In genomic region chr20:47501117-47501482, GRCh38 we compare ENCODE assay signal across 7 cellular contexts. TPM values are rescaled to one million over a fixed set of nuclear protein-coding genes. Genes with fewer than 3 reads are reported as not detected.
DNase-seq lines count a peak whose midpoint lies in the region; ATAC-seq and TF ChIP-seq lines count a peak whose summit lies in the region.

No MANE protein-coding gene starts in this region.

- peak; percentile 30 to 54 for DNase-seq in erythroblast (lab: John Stamatoyannopoulos, UW)
- DNase-seq in osteoblast (ENCODE audit: insufficient read length, low spot score, missing footprints), result peak; percentile 65
- DNase-seq in SKM-1 (lab: John Stamatoyannopoulos, UW; ENCODE audit: unreplicated experiment), result no peak
- no peak for DNase-seq in stimulated activated CD4-positive, alpha-beta T cell treated with anti-CD3 and anti-CD28 coated beads, Interleukin-12 subunit alpha, Interleukin-12 subunit beta, amount 100 ng/mL, for 4 hours

- H3K36me3 ChIP-seq in OCI-LY1 (ENCODE audit: insufficient read depth, low read length), result peaks cover 24% of the 10 kb centered on the region
- no peaks in the 10 kb centered on the region for H3K36me3 ChIP-seq in osteoblast (ENCODE audit: insufficient read depth, low read length)

- H3K4me3 ChIP-seq in OCI-LY1 (ENCODE audit: low read depth, low read length, poor library complexity, severe bottlenecking) (peak overlapping the region; percentile 78), osteoblast (ENCODE audit: insufficient read depth, low read length) (peak overlapping the region; percentile 95)

- H4K20me1 ChIP-seq in OCI-LY1 (ENCODE audit: insufficient read depth, low read length) (no peaks in the 10 kb centered on the region), osteoblast (ENCODE audit: insufficient read depth, low read length) (peaks cover 16% of the 10 kb centered on the region)

- peak; percentile 3 for ATAC-seq in GM21390 (IDR thresholded peaks at IDR 0.05; ENCODE audit: unreplicated experiment)
- no peak for ATAC-seq in GM19023 (IDR thresholded peaks at IDR 0.05; ENCODE audit: unreplicated experiment)

- H2AFZ ChIP-seq in OCI-LY1 (ENCODE audit: low read length) (no peak overlapping the region), osteoblast (ENCODE audit: low read length) (peak overlapping the region; percentile 71)

- H3K27ac ChIP-seq in OCI-LY1 (ENCODE audit: low read depth, low read length, poor library complexity, severe bottlenecking) (peak overlapping the region; percentile 82), osteoblast (ENCODE audit: low read depth, low read length) (peak overlapping the region; percentile 33)

- H3K4me1 ChIP-seq in OCI-LY1 (ENCODE audit: insufficient read depth, low read length, severe bottlenecking) (peaks cover 47% of the 10 kb centered on the region), osteoblast (ENCODE audit: insufficient read depth, low read length) (peaks cover 9% of the 10 kb centered on the region)

- peak overlapping the region; percentile 80 for H3K9ac ChIP-seq in OCI-LY1 (ENCODE audit: low read length)

- H3K4me2 ChIP-seq in OCI-LY1 (ENCODE audit: low read length) (peak overlapping the region; percentile 77), osteoblast (ENCODE audit: insufficient read depth, low read length) (peak overlapping the region; percentile 91)

- H3K79me2 ChIP-seq in OCI-LY1 (ENCODE audit: insufficient read depth, low read length) (peaks cover 53% of the 10 kb centered on the region), osteoblast (ENCODE audit: insufficient read depth, low read length) (peaks cover 37% of the 10 kb centered on the region)

- no peak for TF ChIP-seq POLR2A in erythroblast (IDR thresholded peaks at IDR 0.05; ENCODE audit: low read length)

- H3F3A ChIP-seq in OCI-LY1 (ENCODE audit: insufficient read depth, low read length), result 0 out of 2 replicates have a peak, but pooled peaks cover 3% of the 10 kb centered on the region

- no peak for TF ChIP-seq CTCF in OCI-LY1 (IDR thresholded peaks at IDR 0.05; ENCODE audit: low read length)
- TF ChIP-seq CTCF in osteoblast (IDR thresholded peaks at IDR 0.05; ENCODE audit: extremely low read depth, low read depth, low read length), result no peak

- no peaks in the 10 kb centered on the region for H3K9me2 ChIP-seq in OCI-LY1 (ENCODE audit: low read depth, low read length)

- H3K9me3 ChIP-seq in OCI-LY1 (ENCODE audit: low read length), result no peaks in the 10 kb centered on the region
- H3K9me3 ChIP-seq in osteoblast (ENCODE audit: low read depth, low read length), result no peaks in the 10 kb centered on the region

- H3K27me3 ChIP-seq in OCI-LY1 (ENCODE audit: insufficient read depth, low read length) (no peaks in the 10 kb centered on the region), osteoblast (ENCODE audit: insufficient read depth, low read length) (no peaks in the 10 kb centered on the region)

RNA-seq across cellular contexts. Expression of gene NCOA3, which starts 0.6 kb away (rescaled TPM):
- 41.5 and 44.5 TPM in 2 replicates for total RNA-seq in osteoblast

Comparison
In these comparisons a context has a peak if more than half of its experiments do, and no peak if none do; other contexts are left out.
1. DNase-seq: peak in erythroblast (2 of 2) and osteoblast (single experiment); none in SKM-1 (single experiment) and stimulated activated CD4-positive, alpha-beta T cell treated with anti-CD3 and anti-CD28 coated beads, Interleukin-12 subunit alpha, Interleukin-12 subunit beta, amount 100 ng/mL, for 4 hours (single experiment).